Comparison of ENCODE assay signal across 20 cellular contexts in genomic region chr21:29691616-29692491, GRCh38.
A peak's percentile ranks its signal among the peaks of the same experiment; 100 is the strongest.
DNase-seq lines count a peak whose midpoint lies in the region; ATAC-seq, FAIRE-seq and TF ChIP-seq lines count a peak whose summit lies in the region.
"Had no signal": no experiment of that assay in that cellular context is flagged by ENCODE, and none has a peak within 500 bp of the region (broad histone marks: within the 10 kb centered on the region; RNA-seq: fewer than 3 reads in every experiment).

No MANE protein-coding gene starts in this region.

- no peaks in the 10 kb centered on the region for H3K36me3 ChIP-seq in GM23338 (ENCODE audit: insufficient read depth)
- H3K36me3 ChIP-seq in K562 (ENCODE audit: control insufficient read depth, insufficient read depth, low read length), result no peaks in the 10 kb centered on the region
- H3K36me3 ChIP-seq in pancreas, result no peaks in the 10 kb centered on the region
- H3K36me3 ChIP-seq: HAP-1 had no signal

- FAIRE-seq in A204.1 (lab: Jason Lieb, UNC) (peak; percentile 41), K562 (lab: Jason Lieb, UNC) (no peak), pancreas (lab: Jason Lieb, UNC) (no peak)
- FAIRE-seq: G401.6, H54 had no signal

- H3K27ac Mint-ChIP-seq in GM23338, result no peak overlapping the region
- H3K27ac Mint-ChIP-seq in activated CD4-positive, alpha-beta T cell treated with anti-CD3 and anti-CD28 coated beads, Interleukin-2, amount 10 ng/mL, durations not matched to agents 24 days and 14 days, result no peak overlapping the region
- H3K27ac Mint-ChIP-seq: HFFc6 had no signal

- no peaks in the 10 kb centered on the region for H3K9me2 ChIP-seq in GM23338 (ENCODE audit: insufficient read depth)

- H3F3A ChIP-seq in GM23338 (replicated peaks; ENCODE audit: low read depth), result no peaks in the 10 kb centered on the region

- no peak for TF ChIP-seq EP300 in K562 (IDR thresholded peaks at IDR 0.05; ENCODE audit: low read length)

- H2AFZ ChIP-seq in GM23338 (0 out of 2 replicates have a peak overlapping the region, but pooled peaks have one; percentile 19), K562 (ENCODE audit: low read depth, low read length) (peak overlapping the region; percentile 56; the same call in 1 of the 2 replicates)

- WGBS in K562 (ENCODE audit: insufficient coverage, low coverage, missing lambda C conversion rate), result 50% methylated on average over 5 of the region's 5 CpGs
- WGBS in pancreas, 2 donors, result 14 to 18% methylated on average over 5 of the region's 5 CpGs

- H3K9ac ChIP-seq in K562 (ENCODE audit: insufficient read depth in 1 of 2, low read depth in 2 of 2, low read length in 2 of 2), result no peak overlapping the region

- no peaks in the 10 kb centered on the region for H3K9me3 Mint-ChIP-seq in GM23338
- no peaks in the 10 kb centered on the region for H3K9me3 Mint-ChIP-seq in activated CD4-positive, alpha-beta T cell treated with anti-CD3 and anti-CD28 coated beads, Interleukin-2, amount 10 ng/mL, durations not matched to agents 24 days and 14 days

- intact Hi-C loops in K562 (cut with micrococcal nuclease), result no loop called here
- intact Hi-C loops in pancreas (cut with DNase I), result no loop called here
- intact Hi-C loops in activated CD4-positive, alpha-beta T cell treated with anti-CD3 and anti-CD28 coated beads, Interleukin-2, amount 10 ng/mL, durations not matched to agents 24 days and 14 days (cut with micrococcal nuclease), result no loop called here

- ATAC-seq in GM23338 (no peak), K562 (0 out of 3 replicates have a peak, but pooled peaks have one; percentile 17), pancreas (peak; percentile 81 to 94 (median 89)), GM18907 (IDR thresholded peaks at IDR 0.05; ENCODE audit: unreplicated experiment) (no peak)

- no peak for TF ChIP-seq CTCF in GM23338 (conservative IDR thresholded peaks at IDR 0.05; ENCODE audit: low read depth in 2 of 2)
- no peak for TF ChIP-seq CTCF in K562 (IDR thresholded peaks at IDR 0.05 in 2 of 3, conservative IDR thresholded peaks at IDR 0.05 in 1 of 3; ENCODE audit: insufficient read depth in 2 of 3, low read depth in 1 of 3, low read length in 3 of 3)
- TF ChIP-seq CTCF in pancreas (IDR thresholded peaks at IDR 0.05), result no peak

- H3K4me3 ChIP-seq in GM23338 (no peak overlapping the region), K562 (no peak overlapping the region), pancreas (peak overlapping the region in 1 of 4 donors; percentile 14)
- H3K4me3 ChIP-seq: HAP-1 had no signal

- no peak for TF ChIP-seq POLR2A in K562 (conservative IDR thresholded peaks at IDR 0.05)

- H3K27me3 Mint-ChIP-seq in GM23338 (ENCODE audit: insufficient read depth, low read depth, poor library complexity), result no peaks in the 10 kb centered on the region
- peaks cover 6% of the 10 kb centered on the region for H3K27me3 Mint-ChIP-seq in activated CD4-positive, alpha-beta T cell treated with anti-CD3 and anti-CD28 coated beads, Interleukin-2, amount 10 ng/mL, durations not matched to agents 24 days and 14 days
- H3K27me3 Mint-ChIP-seq: CD4-positive, alpha-beta memory T cell had no signal

- no peaks in the 10 kb centered on the region for H3K9me1 ChIP-seq in K562 (ENCODE audit: control insufficient read depth, insufficient read depth, low read length)

- no peaks in the 10 kb centered on the region for H3K4me1 ChIP-seq in GM23338 (ENCODE audit: insufficient read depth)
- H3K4me1 ChIP-seq in K562 (replicated peaks in 1 of 2; ENCODE audit: control insufficient read depth in 2 of 2, insufficient read depth in 2 of 2, low read length in 2 of 2), result 0 out of 5 replicates have a peak, but pooled peaks cover 0 to 2% of the 10 kb centered on the region in 2 experiments
- H3K4me1 ChIP-seq in pancreas, result peaks cover 0 to 21% (median 16%) of the 10 kb centered on the region in 3 donors
- H3K4me1 ChIP-seq: HAP-1 had no signal

- no peaks in the 10 kb centered on the region for H3K4me1 Mint-ChIP-seq in GM23338
- no peaks in the 10 kb centered on the region for H3K4me1 Mint-ChIP-seq in activated CD4-positive, alpha-beta T cell treated with anti-CD3 and anti-CD28 coated beads, Interleukin-2, amount 10 ng/mL, durations not matched to agents 24 days and 14 days

- H4K20me1 ChIP-seq in GM23338 (replicated peaks; ENCODE audit: insufficient read depth), result no peaks in the 10 kb centered on the region
- no peaks in the 10 kb centered on the region for H4K20me1 ChIP-seq in K562 (replicated peaks; ENCODE audit: control insufficient read depth, insufficient read depth, low read length)

- H3K4me3 Mint-ChIP-seq in GM23338, result no peak overlapping the region
- no peak overlapping the region for H3K4me3 Mint-ChIP-seq in activated CD4-positive, alpha-beta T cell treated with anti-CD3 and anti-CD28 coated beads, Interleukin-2, amount 10 ng/mL, durations not matched to agents 24 days and 14 days
- H3K4me3 Mint-ChIP-seq: CD4-positive, alpha-beta memory T cell; HFFc6 had no signal

- no peak for TF ChIP-seq RAD21 in K562 (CRISPR knock-in tag; conservative IDR thresholded peaks at IDR 0.05 in 1 of 2, IDR thresholded peaks at IDR 0.05 in 1 of 2)

- DNase-seq in GM23338 (ENCODE audit: low spot score) (no peak), K562 (ENCODE audit: extremely low read depth in 1 of 4, low spot score in 3 of 4) (no peak), pancreas (peak in 2 of 6 donors; percentile 16), SKM-1 (lab: John Stamatoyannopoulos, UW; ENCODE audit: unreplicated experiment) (no peak), SK-N-DZ (ENCODE audit: low spot score) (no peak)
- DNase-seq in activated CD4-positive, alpha-beta T cell treated with anti-CD3 and anti-CD28 coated beads, Interleukin-2, amount 10 ng/mL, durations not matched to agents 24 days and 14 days, result no peak
- DNase-seq: 8988T; C1 segment of cervical spinal cord; Calu3; CD4-positive, alpha-beta memory T cell; COR-L47; DMS53; DMS79 treated with DMSO at 0.1 percent for 48 hours; GOT3; HFFc6 had no signal

- H3K36me3 Mint-ChIP-seq in GM23338 (ENCODE audit: low read depth), result no peaks in the 10 kb centered on the region
- H3K36me3 Mint-ChIP-seq in activated CD4-positive, alpha-beta T cell treated with anti-CD3 and anti-CD28 coated beads, Interleukin-2, amount 10 ng/mL, durations not matched to agents 24 days and 14 days (ENCODE audit: low read depth), result no peaks in the 10 kb centered on the region
- H3K36me3 Mint-ChIP-seq: CD4-positive, alpha-beta memory T cell had no signal

- CTCF ChIA-PET in K562 (lab: Yijun Ruan, JAX; ENCODE audit: low intra/inter-chr PET ratio), result no interaction called here

- POLR2A ChIA-PET in K562 (lab: Yijun Ruan, JAX), result interaction anchor here (0.8 to 1.8 kb wide), 3 partner anchors 12 to 49 kb away, joined by 3 to 8 read pairs (median 4); no protein-coding TSS in a partner anchor

- no TSS peak for BruUV-seq in K562 (replicated peaks; lab: Mats Ljungman, UMichigan)

- H3K79me2 ChIP-seq in GM23338 (replicated peaks; ENCODE audit: insufficient read depth), result no peaks in the 10 kb centered on the region
- H3K79me2 ChIP-seq in K562 (ENCODE audit: control insufficient read depth, insufficient read depth, low read length), result no peaks in the 10 kb centered on the region

- no peak overlapping the region for H3K27ac ChIP-seq in GM23338 (ENCODE audit: low read depth)
- no peak overlapping the region for H3K27ac ChIP-seq in K562 (ENCODE audit: extremely low read depth, low read depth, low read length)
- peak overlapping the region in 3 of 4 donors; percentile 25 to 65 (median 64) for H3K27ac ChIP-seq in pancreas

- no peaks in the 10 kb centered on the region for H3K9me3 ChIP-seq in K562 (replicated peaks; ENCODE audit: control insufficient read depth, insufficient read depth, low read depth, low read length)
- no peaks in the 10 kb centered on the region for H3K9me3 ChIP-seq in pancreas

- H3K27me3 ChIP-seq in GM23338 (ENCODE audit: insufficient read depth) (no peaks in the 10 kb centered on the region), K562 (ENCODE audit: control insufficient read depth in 2 of 2, insufficient read depth in 2 of 2, low read length in 2 of 2) (no peaks in the 10 kb centered on the region), pancreas (no peaks in the 10 kb centered on the region)

- no peak overlapping the region for H3K4me2 ChIP-seq in GM23338
- no peak overlapping the region for H3K4me2 ChIP-seq in K562 (ENCODE audit: insufficient read depth, low read length)

- in situ Hi-C loops in K562 (cut with MboI), result no loop called here

TF ChIP-seq in GM23338, 12 proteins besides CTCF, POLR2A, EP300 and RAD21:
- TF ChIP-seq CREB1 (CRISPR knock-in tag; IDR thresholded peaks at IDR 0.05; ENCODE audit: low read depth), result no peak
- no peak for TF ChIP-seq ZNF331 (CRISPR knock-in tag; IDR thresholded peaks at IDR 0.05; ENCODE audit: low read depth)
- TF ChIP-seq ZNF114 (CRISPR knock-in tag; IDR thresholded peaks at IDR 0.05), result no peak
- no peak for TF ChIP-seq STAT1 (IDR thresholded peaks at IDR 0.05; ENCODE audit: unreplicated experiment)
- TF ChIP-seq JUNB (IDR thresholded peaks at IDR 0.05; ENCODE audit: unreplicated experiment), result no peak
- TF ChIP-seq EZH2 (IDR thresholded peaks at IDR 0.05; ENCODE audit: low read depth, unreplicated experiment), result no peak

TF ChIP-seq in K562, 482 proteins besides CTCF, POLR2A, EP300 and RAD21 (continues in another document):
- TF ChIP-seq FOS (IDR thresholded peaks at IDR 0.05; ENCODE audit: extremely low read depth, insufficient read length) (no peak), NR2C1 (IDR thresholded peaks at IDR 0.05) (no peak), NR2C1 (tag; IDR thresholded peaks at IDR 0.05) (no peak), HDAC3 (IDR thresholded peaks at IDR 0.05; ENCODE audit: borderline replicate concordance, partially characterized antibody) (no peak), TARDBP (IDR thresholded peaks at IDR 0.05) (no peak), ARID2 (IDR thresholded peaks at IDR 0.05) (no peak), ARID3A (IDR thresholded peaks at IDR 0.05; ENCODE audit: borderline replicate concordance, low read depth, low read length) (no peak)

Comparison
In these comparisons a context has a peak if more than half of its experiments do, and no peak if none do; other contexts are left out.
1. ATAC-seq: peak in K562 (single experiment) and pancreas (4 of 4); none in GM23338 (single experiment) and GM18907 (single experiment).
2. H3K27ac ChIP-seq: peak in pancreas (3 of 4); none in GM23338 (single experiment) and K562 (single experiment).